ENCODE assay signal across 10 cellular contexts in genomic region chr4:77538574-77539157, GRCh38.
DNase-seq lines count a peak whose midpoint lies in the region; TF ChIP-seq lines count a peak whose summit lies in the region.
"Had no signal": no experiment of that assay in that cellular context is flagged by ENCODE, and none has a peak within 500 bp of the region (broad histone marks: within the 10 kb centered on the region; RNA-seq: fewer than 3 reads in every experiment).

No MANE protein-coding gene starts in this region.

- no peaks in the 10 kb centered on the region for H3K36me3 Mint-ChIP-seq in progenitor cell of endocrine pancreas (ENCODE audit: insufficient read depth)
- H3K36me3 Mint-ChIP-seq in endothelial cell (ENCODE audit: low read depth, unreplicated experiment), result peaks cover 4% of the 10 kb centered on the region

- no peak for TF ChIP-seq CTCF in fibroblast of mammary gland (conservative IDR thresholded peaks at IDR 0.05; ENCODE audit: control insufficient read depth, insufficient read depth, low read depth, low read length)
- no peak for TF ChIP-seq CTCF in progenitor cell of endocrine pancreas (IDR thresholded peaks at IDR 0.05; ENCODE audit: unreplicated experiment)
- TF ChIP-seq CTCF in endothelial cell (IDR thresholded peaks at IDR 0.05; ENCODE audit: unreplicated experiment), result no peak

- H3K9me3 Mint-ChIP-seq in progenitor cell of endocrine pancreas (ENCODE audit: low read depth) (peaks cover 13% of the 10 kb centered on the region), endothelial cell (ENCODE audit: unreplicated experiment) (peaks cover 5% of the 10 kb centered on the region)

- peaks cover 60% of the 10 kb centered on the region for H3K27me3 ChIP-seq in skeletal muscle satellite cell (ENCODE audit: control insufficient read depth, insufficient read depth, low read length)
- H3K27me3 ChIP-seq: heart left ventricle had no signal

- H3K4me1 Mint-ChIP-seq in progenitor cell of endocrine pancreas (ENCODE audit: low read depth), result no peaks in the 10 kb centered on the region
- H3K4me1 Mint-ChIP-seq in endothelial cell (ENCODE audit: unreplicated experiment), result no peaks in the 10 kb centered on the region

- no peaks in the 10 kb centered on the region for H3K36me3 ChIP-seq in skeletal muscle satellite cell (ENCODE audit: insufficient read depth, low read length)
- H3K36me3 ChIP-seq: heart left ventricle had no signal

- H3K4me3 ChIP-seq in fibroblast of mammary gland (ENCODE audit: control insufficient read depth, low read depth, low read length), result no peak overlapping the region
- no peak overlapping the region for H3K4me3 ChIP-seq in skeletal muscle satellite cell (ENCODE audit: low read length)
- H3K4me3 ChIP-seq: heart left ventricle had no signal

- DNase-seq in NCI-H2196 (lab: John Stamatoyannopoulos, UW; ENCODE audit: unreplicated experiment) (peak; percentile 3), NCI-H2196 treated with DMSO at 0.1 percent for 48 hours (lab: John Stamatoyannopoulos, UW; ENCODE audit: unreplicated experiment) (no peak), OCI-M1 (lab: John Stamatoyannopoulos, UW) (peak; percentile 46), fibroblast of mammary gland (ENCODE audit: low read depth) (peak; percentile 67), SKM-1 treated with dmso at 0.1 percent for 144 hours (lab: John Stamatoyannopoulos, UW; ENCODE audit: unreplicated experiment) (no peak), progenitor cell of endocrine pancreas (ENCODE audit: low spot score, unreplicated experiment) (no peak), endothelial cell (ENCODE audit: low spot score) (no peak)
- DNase-seq: heart left ventricle, NCI-H345 had no signal

- H3K27ac Mint-ChIP-seq in progenitor cell of endocrine pancreas (no peak overlapping the region), endothelial cell (ENCODE audit: unreplicated experiment) (no peak overlapping the region)

- no peaks in the 10 kb centered on the region for H3K9me3 ChIP-seq in skeletal muscle satellite cell (replicated peaks; ENCODE audit: low read length)

- peaks cover 14% of the 10 kb centered on the region for H3K4me1 ChIP-seq in skeletal muscle satellite cell (ENCODE audit: control insufficient read depth, insufficient read depth, low read length)

- peak overlapping the region; percentile 61 for H3K4me2 ChIP-seq in skeletal muscle satellite cell (ENCODE audit: low read length)

- peaks cover 16% of the 10 kb centered on the region for H3K27me3 Mint-ChIP-seq in progenitor cell of endocrine pancreas
- H3K27me3 Mint-ChIP-seq in endothelial cell (ENCODE audit: unreplicated experiment), result peaks cover 2% of the 10 kb centered on the region

- H3K4me3 Mint-ChIP-seq in progenitor cell of endocrine pancreas (ENCODE audit: low read depth) (no peak overlapping the region), endothelial cell (ENCODE audit: unreplicated experiment) (no peak overlapping the region)

- H3K9ac ChIP-seq in skeletal muscle satellite cell (ENCODE audit: low read depth, low read length), result no peak overlapping the region

Comparison
In these comparisons a context has a peak if more than half of its experiments do, and no peak if none do; other contexts are left out.
1. DNase-seq: peak in NCI-H2196 (single experiment), OCI-M1 (single experiment) and fibroblast of mammary gland (single experiment); none in NCI-H2196 treated with DMSO at 0.1 percent for 48 hours (single experiment), SKM-1 treated with dmso at 0.1 percent for 144 hours (single experiment), progenitor cell of endocrine pancreas (single experiment) and endothelial cell (single experiment).